In the genomic region with DNA sequence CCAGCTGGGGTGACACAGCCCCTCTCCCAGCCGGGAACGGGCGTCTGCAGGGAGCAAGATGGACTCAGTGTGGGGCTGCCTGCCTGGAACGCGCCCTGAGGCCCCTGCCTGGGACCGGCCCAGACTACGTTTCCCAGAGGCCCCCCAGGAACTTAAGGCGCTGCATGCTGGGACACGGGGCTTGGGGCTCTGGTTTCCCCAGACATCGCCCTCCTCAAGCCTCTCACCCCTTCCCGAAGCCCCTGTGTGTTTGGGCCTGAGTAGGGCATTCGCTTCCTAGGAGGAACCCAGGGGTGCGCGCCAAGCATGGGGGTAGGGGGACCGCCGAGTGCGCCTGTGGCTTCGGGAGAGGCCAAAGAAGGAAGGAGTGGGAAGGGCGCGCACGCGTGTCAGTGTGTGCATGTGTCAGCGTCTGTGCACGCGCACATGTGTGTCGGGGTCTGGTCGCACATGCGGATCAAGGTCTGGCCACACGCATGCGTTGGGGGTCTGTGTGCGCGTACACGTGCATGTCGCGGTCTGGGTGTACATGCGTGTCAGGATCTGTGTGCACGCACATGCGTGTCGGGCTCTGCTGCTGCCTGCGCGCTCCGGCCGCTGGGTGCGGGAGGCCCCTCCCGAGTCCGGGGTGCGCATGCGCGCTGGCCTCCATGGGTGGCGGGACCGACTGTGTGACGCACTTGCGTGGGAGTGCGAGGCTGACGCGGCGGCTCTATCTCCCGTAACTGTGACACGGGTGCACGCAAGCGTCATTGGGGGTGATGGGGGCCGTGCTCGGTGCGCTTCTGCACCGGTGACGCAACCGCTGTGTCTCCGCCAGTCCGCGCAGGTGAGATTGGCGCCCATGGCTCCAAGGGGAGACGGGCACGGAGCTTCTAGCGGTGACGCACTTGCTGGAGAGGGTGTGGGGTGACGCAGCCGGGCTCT, we compare ENCODE assay signal across 8 cellular contexts. TPM values are rescaled to one million over a fixed set of nuclear protein-coding genes. Genes with fewer than 3 reads are reported as not detected.
A peak's percentile ranks its signal among the peaks of the same experiment; 100 is the strongest.
DNase-seq lines count a peak whose midpoint lies in the region; ATAC-seq and TF ChIP-seq lines count a peak whose summit lies in the region.

No MANE protein-coding gene starts in this region.

- DNase-seq in GM12864 (ENCODE audit: low read depth): peak; percentile 57
- peak; percentile 70 for DNase-seq in NCI-H526 treated with DMSO at 0.1 percent for 48 hours (lab: John Stamatoyannopoulos, UW)
- DNase-seq in activated T-helper 1 cell treated with anti-CD3 and anti-CD28 coated beads, Interleukin-12 subunit alpha, Interleukin-12 subunit beta, Interleukin-2, Interleukin-4 antibody, amounts not matched to agents 30 ng/mL and 10 ng/mL and 1 ng/mL, durations not matched to agents 14 hours and 24 hours and 36 hours (ENCODE audit: low spot score): peak; percentile 88
- DNase-seq in fibroblast of mammary gland (ENCODE audit: low read depth): peak; percentile 92
- DNase-seq in NAMALWA (ENCODE audit: low spot score): no peak

- no peaks in the 10 kb centered on the region for H3K9me3 ChIP-seq in neutrophil
- H3K9me3 ChIP-seq in subcutaneous abdominal adipose tissue (ENCODE audit: control insufficient read depth in 5 of 5, low read length in 5 of 5): peaks cover 0 to 2% (median 0%) of the 10 kb centered on the region in 5 donors

- no peaks in the 10 kb centered on the region for H3K27me3 Mint-ChIP-seq in activated T-helper 1 cell treated with anti-CD3 and anti-CD28 coated beads, Interleukin-12 subunit alpha, Interleukin-12 subunit beta, Interleukin-2, Interleukin-4 antibody, amounts not matched to agents 30 ng/mL and 10 ng/mL and 1 ng/mL, durations not matched to agents 14 hours and 24 hours and 36 hours (ENCODE audit: insufficient read depth)

- H3K9ac ChIP-seq in subcutaneous abdominal adipose tissue (ENCODE audit: low read length in 5 of 5): peak overlapping the region; percentile 8 to 83 (median 80)

- TF ChIP-seq CTCF in GM12864 (IDR thresholded peaks at IDR 0.05; ENCODE audit: low read depth, low read length, missing control alignments): no peak
- TF ChIP-seq CTCF in fibroblast of mammary gland (conservative IDR thresholded peaks at IDR 0.05; ENCODE audit: control insufficient read depth, insufficient read depth, low read depth, low read length): no peak
- no peak for TF ChIP-seq CTCF in neutrophil (IDR thresholded peaks at IDR 0.05)

- peak overlapping the region; percentile 90 for H3K4me3 Mint-ChIP-seq in activated T-helper 1 cell treated with anti-CD3 and anti-CD28 coated beads, Interleukin-12 subunit alpha, Interleukin-12 subunit beta, Interleukin-2, Interleukin-4 antibody, amounts not matched to agents 30 ng/mL and 10 ng/mL and 1 ng/mL, durations not matched to agents 14 hours and 24 hours and 36 hours

- intact Hi-C loops in activated T-helper 1 cell treated with anti-CD3 and anti-CD28 coated beads, Interleukin-12 subunit alpha, Interleukin-12 subunit beta, Interleukin-2, Interleukin-4 antibody, amounts not matched to agents 30 ng/mL and 10 ng/mL and 1 ng/mL, durations not matched to agents 14 hours and 24 hours and 36 hours (cut with micrococcal nuclease): loop anchor here (1.0 kb wide), 2 partner anchors 17 to 34 kb away; no protein-coding TSS in a partner anchor

- H3K4me1 ChIP-seq in neutrophil (ENCODE audit: control insufficient read depth in 1 of 2, insufficient read depth in 1 of 2, low read depth in 1 of 2, low read length in 1 of 2): peaks cover 0 to 9% of the 10 kb centered on the region in 2 experiments
- H3K4me1 ChIP-seq in subcutaneous abdominal adipose tissue (ENCODE audit: control insufficient read depth in 5 of 5, insufficient read depth in 5 of 5, low read length in 5 of 5): peaks cover 6 to 25% (median 17%) of the 10 kb centered on the region in 5 donors

- ATAC-seq in HG02759 (IDR thresholded peaks at IDR 0.05; ENCODE audit: unreplicated experiment): peak; percentile 81

- H3K36me3 Mint-ChIP-seq in activated T-helper 1 cell treated with anti-CD3 and anti-CD28 coated beads, Interleukin-12 subunit alpha, Interleukin-12 subunit beta, Interleukin-2, Interleukin-4 antibody, amounts not matched to agents 30 ng/mL and 10 ng/mL and 1 ng/mL, durations not matched to agents 14 hours and 24 hours and 36 hours (ENCODE audit: low read depth): peaks cover 16% of the 10 kb centered on the region

- peak overlapping the region; percentile 74 for H3K4me3 ChIP-seq in GM12864 (ENCODE audit: low read depth, low read length)
- peak overlapping the region; percentile 60 for H3K4me3 ChIP-seq in fibroblast of mammary gland (ENCODE audit: control insufficient read depth, low read depth, low read length)
- H3K4me3 ChIP-seq in neutrophil (ENCODE audit: low read depth in 1 of 2, low read length in 1 of 2): peak overlapping the region; percentile 46 to 59
- peak overlapping the region; percentile 0 to 93 (median 80) for H3K4me3 ChIP-seq in subcutaneous abdominal adipose tissue (ENCODE audit: low read depth in 1 of 5, low read length in 5 of 5)

- H3K27ac Mint-ChIP-seq in activated T-helper 1 cell treated with anti-CD3 and anti-CD28 coated beads, Interleukin-12 subunit alpha, Interleukin-12 subunit beta, Interleukin-2, Interleukin-4 antibody, amounts not matched to agents 30 ng/mL and 10 ng/mL and 1 ng/mL, durations not matched to agents 14 hours and 24 hours and 36 hours: peak overlapping the region; percentile 95

- H3K27me3 ChIP-seq in neutrophil (peaks cover 16% of the 10 kb centered on the region), subcutaneous abdominal adipose tissue (ENCODE audit: control insufficient read depth in 5 of 5, insufficient read depth in 4 of 5, low read length in 5 of 5) (peaks cover 0 to 2% (median 0%) of the 10 kb centered on the region in 5 donors)

- H3K4me1 Mint-ChIP-seq in activated T-helper 1 cell treated with anti-CD3 and anti-CD28 coated beads, Interleukin-12 subunit alpha, Interleukin-12 subunit beta, Interleukin-2, Interleukin-4 antibody, amounts not matched to agents 30 ng/mL and 10 ng/mL and 1 ng/mL, durations not matched to agents 14 hours and 24 hours and 36 hours (ENCODE audit: low read depth): peaks cover 23% of the 10 kb centered on the region

- H3K9me3 Mint-ChIP-seq in activated T-helper 1 cell treated with anti-CD3 and anti-CD28 coated beads, Interleukin-12 subunit alpha, Interleukin-12 subunit beta, Interleukin-2, Interleukin-4 antibody, amounts not matched to agents 30 ng/mL and 10 ng/mL and 1 ng/mL, durations not matched to agents 14 hours and 24 hours and 36 hours: peaks cover 20% of the 10 kb centered on the region

- H3K27ac ChIP-seq in neutrophil (no peak overlapping the region), subcutaneous abdominal adipose tissue (ENCODE audit: low read depth, low read length) (peak overlapping the region; percentile 88)

- H3K36me3 ChIP-seq in neutrophil: no peaks in the 10 kb centered on the region
- peaks cover 6 to 22% (median 12%) of the 10 kb centered on the region in 5 donors for H3K36me3 ChIP-seq in subcutaneous abdominal adipose tissue (ENCODE audit: control insufficient read depth in 5 of 5, insufficient read depth in 5 of 5, low read length in 5 of 5)

RNA-seq across cellular contexts. Expression of gene ZNF331, which starts 16.2 kb away (rescaled TPM):
- total RNA-seq in activated T-helper 1 cell treated with anti-CD3 and anti-CD28 coated beads, Interleukin-12 subunit alpha, Interleukin-12 subunit beta, Interleukin-2, Interleukin-4 antibody, amounts not matched to agents 30 ng/mL and 10 ng/mL and 1 ng/mL, durations not matched to agents 14 hours and 24 hours and 36 hours: 17.9 and 19.6 TPM in 2 replicates
